1 cellular context compared by ENCODE assay signal in the genomic region with DNA sequence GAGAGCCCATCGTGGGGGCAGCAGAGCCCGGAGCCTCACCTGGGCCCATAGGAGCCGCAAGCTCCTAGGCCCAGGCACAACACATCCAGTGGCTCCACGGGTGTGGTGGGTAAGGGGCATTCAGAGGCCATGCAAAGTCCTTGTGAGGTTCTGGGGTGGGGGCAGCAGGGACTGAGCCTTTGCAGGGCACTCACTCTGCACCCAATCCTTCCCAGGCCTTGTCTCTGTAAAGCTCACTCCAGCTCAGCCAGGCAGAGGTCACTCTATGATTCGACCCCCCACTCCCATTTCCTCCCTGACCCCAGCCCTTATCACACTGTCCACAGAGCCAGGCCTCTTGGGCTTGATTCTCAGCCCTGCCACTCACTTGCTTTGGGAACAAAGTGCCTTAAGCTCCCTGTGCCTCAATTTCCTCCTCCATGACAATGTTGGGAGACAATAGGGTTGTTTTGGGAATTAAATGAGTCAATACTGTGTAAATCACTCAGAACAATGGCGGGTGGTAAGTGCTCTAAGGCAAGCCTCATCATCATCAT.
TF ChIP-seq lines count a peak whose summit lies in the region.

No MANE protein-coding gene starts in this region.

TF ChIP-seq in IMR-90, 13 proteins besides CTCF, POLR2A, EP300 and RAD21:
- no peak for TF ChIP-seq MAFK (IDR thresholded peaks at IDR 0.05; ENCODE audit: low read depth, low read length)
- TF ChIP-seq RCOR1 (IDR thresholded peaks at IDR 0.05; ENCODE audit: insufficient replicate concordance, low read length), result no peak
- TF ChIP-seq MAZ (IDR thresholded peaks at IDR 0.05; ENCODE audit: borderline replicate concordance, low read depth, low read length), result no peak
- no peak for TF ChIP-seq BHLHE40 (IDR thresholded peaks at IDR 0.05; ENCODE audit: low read depth, low read length)
- no peak for TF ChIP-seq CEBPB (IDR thresholded peaks at IDR 0.05; ENCODE audit: low read depth, low read length)
- TF ChIP-seq SMC3 (IDR thresholded peaks at IDR 0.05; ENCODE audit: low read depth, low read length), result no peak
- TF ChIP-seq NFE2L2 (IDR thresholded peaks at IDR 0.05; ENCODE audit: low read depth, low read length), result no peak
- TF ChIP-seq, protein P1, sequence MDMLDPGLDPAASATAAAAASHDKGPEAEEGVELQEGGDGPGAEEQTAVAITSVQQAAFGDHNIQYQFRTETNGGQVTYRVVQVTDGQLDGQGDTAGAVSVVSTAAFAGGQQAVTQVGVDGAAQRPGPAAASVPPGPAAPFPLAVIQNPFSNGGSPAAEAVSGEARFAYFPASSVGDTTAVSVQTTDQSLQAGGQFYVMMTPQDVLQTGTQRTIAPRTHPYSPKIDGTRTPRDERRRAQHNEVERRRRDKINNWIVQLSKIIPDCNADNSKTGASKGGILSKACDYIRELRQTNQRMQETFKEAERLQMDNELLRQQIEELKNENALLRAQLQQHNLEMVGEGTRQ (IDR thresholded peaks at IDR 0.05; ENCODE audit: low read depth, low read length), result no peak
- no peak for TF ChIP-seq CHD1 (IDR thresholded peaks at IDR 0.05; ENCODE audit: low read depth, low read length)
- TF ChIP-seq, protein P2, sequence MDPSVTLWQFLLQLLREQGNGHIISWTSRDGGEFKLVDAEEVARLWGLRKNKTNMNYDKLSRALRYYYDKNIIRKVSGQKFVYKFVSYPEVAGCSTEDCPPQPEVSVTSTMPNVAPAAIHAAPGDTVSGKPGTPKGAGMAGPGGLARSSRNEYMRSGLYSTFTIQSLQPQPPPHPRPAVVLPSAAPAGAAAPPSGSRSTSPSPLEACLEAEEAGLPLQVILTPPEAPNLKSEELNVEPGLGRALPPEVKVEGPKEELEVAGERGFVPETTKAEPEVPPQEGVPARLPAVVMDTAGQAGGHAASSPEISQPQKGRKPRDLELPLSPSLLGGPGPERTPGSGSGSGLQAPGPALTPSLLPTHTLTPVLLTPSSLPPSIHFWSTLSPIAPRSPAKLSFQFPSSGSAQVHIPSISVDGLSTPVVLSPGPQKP (IDR thresholded peaks at IDR 0.05; ENCODE audit: borderline replicate concordance, low read depth, low read length), result no peak
- no peak for TF ChIP-seq RFX5 (IDR thresholded peaks at IDR 0.05; ENCODE audit: low read depth, low read length)
- no peak for TF ChIP-seq MXI1 (IDR thresholded peaks at IDR 0.05; ENCODE audit: borderline replicate concordance, low read depth, low read length)
- TF ChIP-seq FOS (IDR thresholded peaks at IDR 0.05; ENCODE audit: low read depth, low read length), result no peak
